Comparison of ENCODE assay signal across 1 cellular context in the genomic region with DNA sequence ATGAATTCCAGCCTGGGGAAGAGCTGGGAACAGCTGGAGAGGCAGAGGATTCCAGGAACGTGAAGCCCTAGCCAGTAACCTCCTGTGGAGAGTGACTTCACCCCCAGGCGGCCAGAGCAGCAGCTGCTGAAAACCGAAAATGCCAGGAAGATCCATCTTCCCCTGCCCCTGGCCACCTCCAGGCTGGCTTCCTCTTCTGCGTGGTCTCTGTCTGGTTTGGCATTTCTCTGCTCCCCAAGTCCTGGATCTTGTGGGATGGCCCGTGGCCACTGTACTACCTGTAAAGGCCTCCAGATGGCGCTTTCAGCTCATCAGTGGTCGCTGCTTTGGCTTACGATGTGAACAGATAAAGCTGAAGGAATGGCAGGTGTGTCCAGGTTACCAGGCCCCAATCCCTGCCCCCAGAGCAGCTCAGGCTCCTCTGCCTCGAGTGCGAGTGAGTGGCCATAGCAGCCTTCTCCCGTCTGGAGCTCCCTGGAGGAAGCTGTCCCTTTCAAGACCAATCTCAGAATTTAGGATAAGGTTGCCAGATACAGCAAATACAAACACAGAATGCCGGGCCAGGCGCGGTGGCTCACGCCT.
TF ChIP-seq lines count a peak whose summit lies in the region.

No MANE protein-coding gene starts in this region.

TF ChIP-seq in SK-N-SH treated with all-trans-retinoic acid at 6 μM for 48 hours, 23 proteins besides CTCF, POLR2A, EP300 and RAD21 (continued from another document):
- no peak for TF ChIP-seq ARNTL (CRISPR knock-in tag; IDR thresholded peaks at IDR 0.05; ENCODE audit: borderline replicate concordance, low read depth)
- TF ChIP-seq, protein P1, sequence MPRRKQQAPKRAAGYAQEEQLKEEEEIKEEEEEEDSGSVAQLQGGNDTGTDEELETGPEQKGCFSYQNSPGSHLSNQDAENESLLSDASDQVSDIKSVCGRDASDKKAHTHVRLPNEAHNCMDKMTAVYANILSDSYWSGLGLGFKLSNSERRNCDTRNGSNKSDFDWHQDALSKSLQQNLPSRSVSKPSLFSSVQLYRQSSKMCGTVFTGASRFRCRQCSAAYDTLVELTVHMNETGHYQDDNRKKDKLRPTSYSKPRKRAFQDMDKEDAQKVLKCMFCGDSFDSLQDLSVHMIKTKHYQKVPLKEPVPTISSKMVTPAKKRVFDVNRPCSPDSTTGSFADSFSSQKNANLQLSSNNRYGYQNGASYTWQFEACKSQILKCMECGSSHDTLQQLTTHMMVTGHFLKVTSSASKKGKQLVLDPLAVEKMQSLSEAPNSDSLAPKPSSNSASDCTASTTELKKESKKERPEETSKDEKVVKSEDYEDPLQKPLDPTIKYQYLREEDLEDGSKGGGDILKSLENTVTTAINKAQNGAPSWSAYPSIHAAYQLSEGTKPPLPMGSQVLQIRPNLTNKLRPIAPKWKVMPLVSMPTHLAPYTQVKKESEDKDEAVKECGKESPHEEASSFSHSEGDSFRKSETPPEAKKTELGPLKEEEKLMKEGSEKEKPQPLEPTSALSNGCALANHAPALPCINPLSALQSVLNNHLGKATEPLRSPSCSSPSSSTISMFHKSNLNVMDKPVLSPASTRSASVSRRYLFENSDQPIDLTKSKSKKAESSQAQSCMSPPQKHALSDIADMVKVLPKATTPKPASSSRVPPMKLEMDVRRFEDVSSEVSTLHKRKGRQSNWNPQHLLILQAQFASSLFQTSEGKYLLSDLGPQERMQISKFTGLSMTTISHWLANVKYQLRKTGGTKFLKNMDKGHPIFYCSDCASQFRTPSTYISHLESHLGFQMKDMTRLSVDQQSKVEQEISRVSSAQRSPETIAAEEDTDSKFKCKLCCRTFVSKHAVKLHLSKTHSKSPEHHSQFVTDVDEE (CRISPR knock-in tag; IDR thresholded peaks at IDR 0.05): no peak
- no peak for TF ChIP-seq ISL1 (CRISPR knock-in tag; IDR thresholded peaks at IDR 0.05)
- TF ChIP-seq SNAI2 (CRISPR knock-in tag; IDR thresholded peaks at IDR 0.05): no peak
TF ChIP-seq in SK-N-SH treated with all-trans-retinoic acid at 6 μM for 48 hours: peak in this region for 0.
